14 cellular contexts compared by ENCODE assay signal in genomic region chr6:136962661-136963060, GRCh38. TPM values are rescaled to one million over a fixed set of nuclear protein-coding genes. Genes with fewer than 3 reads are reported as not detected.
A peak's percentile ranks its signal among the peaks of the same experiment; 100 is the strongest.
DNase-seq lines count a peak whose midpoint lies in the region; ATAC-seq, FAIRE-seq and TF ChIP-seq lines count a peak whose summit lies in the region.
"Had no signal": no experiment of that assay in that cellular context is flagged by ENCODE, and none has a peak within 500 bp of the region (broad histone marks: within the 10 kb centered on the region; RNA-seq: fewer than 3 reads in every experiment).

No MANE protein-coding gene starts in this region.

- H3K27ac Mint-ChIP-seq in CD4-positive, alpha-beta T cell: no peak overlapping the region
- H3K27ac Mint-ChIP-seq: naive B cell had no signal

- no peaks in the 10 kb centered on the region for H3K9me3 Mint-ChIP-seq in CD4-positive, alpha-beta T cell
- H3K9me3 Mint-ChIP-seq: naive B cell had no signal

- peak; percentile 92 for ATAC-seq in left ventricle myocardium superior
- no peak for ATAC-seq in CD4-positive, alpha-beta T cell (ENCODE audit: poor library complexity)
- ATAC-seq: upper lobe of right lung had no signal

- intact Hi-C loops in PC-9 (cut with micrococcal nuclease; ENCODE audit: unreplicated experiment): no loop called here
- intact Hi-C loops in left ventricle myocardium superior (cut with micrococcal nuclease): no loop called here
- intact Hi-C loops in CD4-positive, alpha-beta T cell (cut with DNase I, micrococcal nuclease): no loop called here

- H3K4me3 ChIP-seq in BLaER1 (no peak overlapping the region), PC-9 (no peak overlapping the region)
- H3K4me3 ChIP-seq: upper lobe of right lung had no signal

- POLR2A ChIA-PET in PC-9 (lab: Charles Lee; ENCODE audit: unreplicated experiment): interaction anchor here (0.7 kb wide), 1 partner anchor 730 kb away, joined by 4 read pairs; no protein-coding TSS in a partner anchor
- POLR2A ChIA-PET in CD4-positive, alpha-beta T cell (lab: Charles Lee): no interaction called here

- no peak for TF ChIP-seq POLR2A in H54 (IDR thresholded peaks at IDR 0.05; ENCODE audit: low read depth, low read length)

- H2AFZ ChIP-seq in PC-9: no peak overlapping the region

- no peaks in the 10 kb centered on the region; the same call in 1 of the 2 replicates for H3F3A ChIP-seq in PC-9 (ENCODE audit: insufficient read depth, low read depth)

- TF ChIP-seq CTCF in PC-9 (conservative IDR thresholded peaks at IDR 0.05): no peak
- no peak for TF ChIP-seq CTCF in CD4-positive, alpha-beta T cell (IDR thresholded peaks at IDR 0.05)

- no peaks in the 10 kb centered on the region for H3K4me1 Mint-ChIP-seq in CD4-positive, alpha-beta T cell (ENCODE audit: low read depth)

- no peaks in the 10 kb centered on the region for H3K9me2 ChIP-seq in PC-9 (ENCODE audit: insufficient read depth)

- BruUV-seq in PC-9 (replicated peaks; lab: Mats Ljungman, UMichigan): no TSS peak

- H3K4me1 ChIP-seq in BLaER1 (peaks cover 46% of the 10 kb centered on the region), PC-9 (replicated peaks; ENCODE audit: insufficient read depth) (peaks cover 8% of the 10 kb centered on the region; the same call in 1 of the 2 replicates)
- H3K4me1 ChIP-seq: upper lobe of right lung had no signal

- H3K27me3 ChIP-seq in BLaER1 (no peaks in the 10 kb centered on the region), PC-9 (ENCODE audit: insufficient read depth, low read depth) (no peaks in the 10 kb centered on the region)
- H3K27me3 ChIP-seq in CD4-positive, alpha-beta T cell (ENCODE audit: control insufficient read depth, insufficient read depth, low read length): peaks cover 5% of the 10 kb centered on the region

- H3K27ac ChIP-seq in BLaER1 (peak overlapping the region; percentile 27; the same call in 1 of the 2 replicates), PC-9 (no peak overlapping the region)
- no peak overlapping the region for H3K27ac ChIP-seq in CD4-positive, alpha-beta T cell (ENCODE audit: low read depth, low read length)
- H3K27ac ChIP-seq: upper lobe of right lung had no signal

- CTCF ChIA-PET in PC-9 (lab: Charles Lee): no interaction called here
- CTCF ChIA-PET in CD4-positive, alpha-beta T cell (lab: Charles Lee): no interaction called here

- no peak for FAIRE-seq in H54 (lab: Jason Lieb, UNC)
- FAIRE-seq: astrocyte had no signal

- peaks cover 32% of the 10 kb centered on the region for H3K27me3 Mint-ChIP-seq in CD4-positive, alpha-beta T cell

- no peaks in the 10 kb centered on the region for H3K79me2 ChIP-seq in PC-9 (ENCODE audit: low read depth)

- H3K4me3 Mint-ChIP-seq in CD4-positive, alpha-beta T cell: no peak overlapping the region

- H3K4me2 ChIP-seq in BLaER1 (peak overlapping the region; percentile 50), PC-9 (no peak overlapping the region)

- no peaks in the 10 kb centered on the region for H3K9me3 ChIP-seq in BLaER1
- H3K9me3 ChIP-seq in PC-9 (ENCODE audit: insufficient read depth, low read depth): no peaks in the 10 kb centered on the region
- H3K9me3 ChIP-seq in CD4-positive, alpha-beta T cell (ENCODE audit: control insufficient read depth, low read length): no peaks in the 10 kb centered on the region
- H3K9me3 ChIP-seq: upper lobe of right lung had no signal

- DNase-seq in NCI-H1436 (lab: John Stamatoyannopoulos, UW) (peak; percentile 78), PC-9 (peak; percentile 25 to 48), left ventricle myocardium superior (peak; percentile 48), NK-92 (lab: John Stamatoyannopoulos, UW; ENCODE audit: unreplicated experiment) (no peak), SIG-M5 (lab: John Stamatoyannopoulos, UW) (no peak), H54 (ENCODE audit: insufficient read length, low spot score) (no peak)
- no peak for DNase-seq in CD4-positive, alpha-beta T cell
- DNase-seq: activated CD8-positive, alpha-beta memory T cell treated with anti-CD3 and anti-CD28 coated beads for 24 hours; naive B cell; stimulated activated CD4-positive, alpha-beta T cell treated with anti-CD3 and anti-CD28 coated beads, Interleukin-4, amount 100 ng/mL, for 4 hours; upper lobe of right lung had no signal

- H4K20me1 ChIP-seq in BLaER1 (no peaks in the 10 kb centered on the region), PC-9 (ENCODE audit: insufficient read depth) (no peaks in the 10 kb centered on the region)

- H3K36me3 ChIP-seq in BLaER1 (no peaks in the 10 kb centered on the region), PC-9 (ENCODE audit: low read depth) (no peaks in the 10 kb centered on the region)
- H3K36me3 ChIP-seq: upper lobe of right lung had no signal

- H3K36me3 Mint-ChIP-seq in CD4-positive, alpha-beta T cell (ENCODE audit: low read depth): no peaks in the 10 kb centered on the region
- H3K36me3 Mint-ChIP-seq: naive B cell had no signal

- H3K9ac ChIP-seq in BLaER1: no peak overlapping the region; the same call in 1 of the 2 replicates

RNA-seq across cellular contexts. Expression of gene SLC35D3, which starts 40.6 kb away (rescaled TPM):
- total RNA-seq in PC-9 (2021): not detected in 2 replicates
- not detected for total RNA-seq in left ventricle myocardium superior
- not detected for total RNA-seq in CD4-positive, alpha-beta T cell
- total RNA-seq: astrocyte, fibroblast of villous mesenchyme, upper lobe of right lung had no signal

Comparison
In these comparisons a context has a peak if more than half of its experiments do, and no peak if none do; other contexts are left out.
1. DNase-seq: peak in NCI-H1436 (single experiment), PC-9 (2 of 2) and left ventricle myocardium superior (single experiment); none in NK-92 (single experiment), CD4-positive, alpha-beta T cell (0 of 10), SIG-M5 (single experiment) and H54 (single experiment).